10 cellular contexts compared by ENCODE assay signal in the genomic region with DNA sequence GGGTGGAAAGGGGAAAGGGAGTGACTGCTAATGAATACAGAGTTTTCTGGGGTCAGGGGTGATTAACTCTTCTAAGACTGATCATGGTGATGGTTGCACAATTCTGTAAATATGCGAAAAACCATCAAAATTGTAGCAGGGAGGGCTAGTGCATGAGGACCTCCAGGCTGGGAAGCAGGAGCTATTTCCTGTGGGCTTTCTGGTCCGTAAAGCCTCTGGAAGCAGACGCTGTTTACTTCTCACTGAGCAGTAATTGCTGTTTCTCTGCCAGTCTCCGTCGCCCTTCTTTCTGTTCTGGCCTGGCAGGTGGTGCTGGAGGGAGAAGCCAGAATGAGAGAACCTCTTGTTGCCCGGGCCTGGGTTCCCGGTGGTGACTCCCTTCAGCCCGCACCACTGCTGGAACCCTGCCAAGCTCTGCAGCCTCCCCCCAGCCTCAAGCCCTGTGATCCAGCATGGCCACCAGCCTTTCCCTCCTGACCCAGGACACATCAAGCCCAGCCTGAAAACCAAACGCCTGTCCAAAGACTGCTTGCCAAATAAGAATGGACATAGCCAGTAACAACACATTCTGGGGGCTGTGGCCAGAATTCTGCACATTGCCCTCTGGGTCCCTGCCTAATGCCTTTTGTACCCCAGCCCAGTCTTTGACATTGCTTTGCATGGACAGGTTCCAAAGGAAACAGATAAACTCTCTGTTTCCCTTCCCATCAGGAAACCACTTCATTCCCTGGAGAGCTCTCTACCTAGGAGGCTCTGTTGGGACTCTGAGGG.
DNase-seq lines count a peak whose midpoint lies in the region; ATAC-seq, FAIRE-seq and TF ChIP-seq lines count a peak whose summit lies in the region.
"Had no signal": no experiment of that assay in that cellular context is flagged by ENCODE, and none has a peak within 500 bp of the region (broad histone marks: within the 10 kb centered on the region; RNA-seq: fewer than 3 reads in every experiment).

No MANE protein-coding gene starts in this region.

- peak; percentile 74 for ATAC-seq in left lobe of liver
- ATAC-seq: activated CD8-positive, alpha-beta T cell treated with anti-CD3 and anti-CD28 coated beads, Interleukin-2, amount 10 ng/mL, durations not matched to agents 7 days and 5 days had no signal

- TF ChIP-seq EP300 in suprapubic skin (IDR thresholded peaks at IDR 0.05) = no peak

- H3K36me3 ChIP-seq in thyroid gland = no peaks in the 10 kb centered on the region
- no peaks in the 10 kb centered on the region for H3K36me3 ChIP-seq in suprapubic skin
- no peaks in the 10 kb centered on the region for H3K36me3 ChIP-seq in small intestine (ENCODE audit: control insufficient read depth in 2 of 2, insufficient read depth in 2 of 2, low read length in 2 of 2)
- H3K36me3 ChIP-seq: Peyer's patch had no signal

- H3K4me3 ChIP-seq in thyroid gland (replicated peaks in 1 of 3) (no peak overlapping the region), suprapubic skin (no peak overlapping the region), small intestine (ENCODE audit: low read depth in 1 of 2, low read length in 2 of 2) (no peak overlapping the region)
- H3K4me3 ChIP-seq: Peyer's patch had no signal

- peak; percentile 68 for DNase-seq in NCI-H1694 (lab: John Stamatoyannopoulos, UW)
- peak; percentile 84 for DNase-seq in astrocyte of the hippocampus (ENCODE audit: low read depth, low spot score)
- DNase-seq in left lobe of liver (ENCODE audit: low spot score) = peak; percentile 95
- DNase-seq in thyroid gland = peak; percentile 56 to 62
- DNase-seq in OCI-M1 (lab: John Stamatoyannopoulos, UW) = no peak
- no peak for DNase-seq in suprapubic skin (ENCODE audit: low spot score in 2 of 2)
- no peak for DNase-seq in KG1 (lab: John Stamatoyannopoulos, UW)
- DNase-seq in small intestine = no peak
- DNase-seq: activated CD8-positive, alpha-beta T cell treated with anti-CD3 and anti-CD28 coated beads, Interleukin-2, amount 10 ng/mL, durations not matched to agents 7 days and 5 days; Peyer's patch had no signal

- TF ChIP-seq CTCF in thyroid gland (IDR thresholded peaks at IDR 0.05) (no peak), suprapubic skin (IDR thresholded peaks at IDR 0.05) (no peak)

- H3K9me3 ChIP-seq in thyroid gland = no peaks in the 10 kb centered on the region
- H3K9me3 ChIP-seq in suprapubic skin = no peaks in the 10 kb centered on the region
- H3K9me3 ChIP-seq in small intestine (ENCODE audit: control insufficient read depth, low read depth) = no peaks in the 10 kb centered on the region
- H3K9me3 ChIP-seq: Peyer's patch had no signal

- FAIRE-seq in small intestine (lab: Jason Lieb, UNC) = no peak

- no peaks in the 10 kb centered on the region for H3K27me3 ChIP-seq in thyroid gland
- H3K27me3 ChIP-seq in suprapubic skin = peaks cover 8% of the 10 kb centered on the region
- peaks cover 0 to 2% of the 10 kb centered on the region in 2 donors for H3K27me3 ChIP-seq in small intestine (ENCODE audit: control insufficient read depth in 2 of 2, insufficient read depth in 2 of 2, low read length in 2 of 2)
- H3K27me3 ChIP-seq: Peyer's patch had no signal

- intact Hi-C loops in thyroid gland (cut with DNase I) = no loop called here

- peak overlapping the region; percentile 65 to 85 (median 73) for H3K27ac ChIP-seq in thyroid gland
- no peak overlapping the region for H3K27ac ChIP-seq in suprapubic skin
- no peak overlapping the region for H3K27ac ChIP-seq in small intestine (ENCODE audit: low read depth in 1 of 2, low read length in 1 of 2)

- H3K4me1 ChIP-seq in thyroid gland = peaks cover 34 to 38% of the 10 kb centered on the region in 2 donors
- peaks cover 11% of the 10 kb centered on the region for H3K4me1 ChIP-seq in suprapubic skin
- no peaks in the 10 kb centered on the region for H3K4me1 ChIP-seq in small intestine (ENCODE audit: control insufficient read depth in 2 of 2, insufficient read depth in 1 of 2, low read depth in 1 of 2, low read length in 1 of 2)

- TF ChIP-seq POLR2A in thyroid gland (IDR thresholded peaks at IDR 0.05) = no peak
- TF ChIP-seq POLR2A in suprapubic skin (IDR thresholded peaks at IDR 0.05) = no peak

- 22 to 25% methylated on average over 9 of the region's 9 CpGs for WGBS in thyroid gland, 2 donors
- WGBS in suprapubic skin = 46% methylated on average over 4 of the region's 9 CpGs
- 17 to 41% (median 31%) methylated on average over 9 of the region's 9 CpGs for WGBS in small intestine, 3 donors

Comparison
In these comparisons a context has a peak if more than half of its experiments do, and no peak if none do; other contexts are left out.
1. DNase-seq: peak in NCI-H1694 (single experiment), astrocyte of the hippocampus (single experiment), left lobe of liver (single experiment) and thyroid gland (2 of 2); none in OCI-M1 (single experiment), suprapubic skin (0 of 2), KG1 (single experiment) and small intestine (single experiment).
2. H3K27ac ChIP-seq: peak in thyroid gland (3 of 3); none in suprapubic skin (single experiment) and small intestine (0 of 2).